7 cellular contexts compared by ENCODE assay signal in the genomic region with DNA sequence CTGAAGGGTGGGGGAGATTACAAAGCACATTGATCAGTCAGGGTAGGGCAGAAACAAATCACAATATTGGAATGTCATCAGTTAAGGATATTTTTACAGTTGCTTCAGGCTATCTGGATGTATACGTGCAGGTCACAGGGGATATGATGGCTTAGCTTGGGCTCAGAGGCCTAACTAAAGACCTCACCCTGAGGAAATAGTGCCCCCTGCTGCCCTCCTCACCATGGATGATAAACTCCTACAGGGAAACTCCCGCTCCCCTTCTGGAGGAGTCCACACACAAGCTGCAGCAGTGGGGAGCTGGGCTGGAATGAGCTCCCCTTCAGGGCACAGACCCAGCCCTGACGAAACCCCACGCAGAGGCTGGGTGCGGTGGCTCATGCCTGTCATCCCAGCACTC. TPM values are rescaled to one million over a fixed set of nuclear protein-coding genes. Genes with fewer than 3 reads are reported as not detected.
A peak's percentile ranks its signal among the peaks of the same experiment; 100 is the strongest.
DNase-seq lines count a peak whose midpoint lies in the region; ATAC-seq, FAIRE-seq and TF ChIP-seq lines count a peak whose summit lies in the region.
"Not testable (repeated sequence)": the region's sequence is repeated elsewhere in the genome, so short reads cannot be mapped to it uniquely, and the experiment has no call there.

No MANE protein-coding gene starts in this region.

- intact Hi-C loops in activated CD8-positive, alpha-beta T cell treated with anti-CD3 and anti-CD28 coated beads for 36 hours (cut with micrococcal nuclease); endothelial cell of umbilical vein (cut with micrococcal nuclease): not testable (repeated sequence)

- not testable (repeated sequence) for H3K79me2 ChIP-seq in DOHH2 (ENCODE audit: control insufficient read depth, low read length); endothelial cell of umbilical vein (ENCODE audit: control insufficient read depth, insufficient read depth, low read length); hepatocyte

- not testable (repeated sequence) for H3K4me3 ChIP-seq in DOHH2 (ENCODE audit: low read length); endothelial cell of umbilical vein (replicated peaks in 1 of 3; ENCODE audit: insufficient read depth in 1 of 3, low read depth in 1 of 3, low read length in 3 of 3); hepatocyte

- CTCF ChIA-PET in activated CD8-positive, alpha-beta T cell treated with anti-CD3 and anti-CD28 coated beads for 36 hours (lab: Charles Lee) = not testable (repeated sequence)
- CTCF ChIA-PET in endothelial cell of umbilical vein (lab: Charles Lee) = interaction anchor here (1.0 kb wide), 2 partner anchors 451 to 452 kb away, joined by 3 to 4 read pairs; no protein-coding TSS in a partner anchor

- H3K4me1 ChIP-seq in DOHH2 (ENCODE audit: control insufficient read depth, low read length); endothelial cell of umbilical vein (ENCODE audit: control insufficient read depth, extremely low read depth, insufficient read depth, low read length); hepatocyte (ENCODE audit: insufficient read depth): not testable (repeated sequence)

- not testable (repeated sequence) for FAIRE-seq in endothelial cell of umbilical vein (lab: Jason Lieb, UNC)

- H4K20me1 ChIP-seq in DOHH2 (ENCODE audit: control insufficient read depth, insufficient read depth, low read depth, low read length); endothelial cell of umbilical vein (replicated peaks; ENCODE audit: control insufficient read depth, extremely low read depth, insufficient read depth, low read length); hepatocyte (ENCODE audit: insufficient read depth, poor library complexity, severe bottlenecking): not testable (repeated sequence)

- POLR2A ChIA-PET in activated CD8-positive, alpha-beta T cell treated with anti-CD3 and anti-CD28 coated beads for 36 hours (lab: Charles Lee) = interaction anchor here (0.6 kb wide), 1 partner anchor 30 kb away, joined by 3 read pairs; no protein-coding TSS in a partner anchor
- POLR2A ChIA-PET in endothelial cell of umbilical vein (lab: Charles Lee) = not testable (repeated sequence)

- not testable (repeated sequence) for H3K9me2 ChIP-seq in DOHH2 (replicated peaks; ENCODE audit: control insufficient read depth, low read length); hepatocyte (replicated peaks; ENCODE audit: insufficient read depth)

- 77% methylated on average over 5 of the region's 5 CpGs for WGBS in hepatocyte (ENCODE audit: low lambda C conversion rate, missing lambda C conversion rate)

- H3K27ac Mint-ChIP-seq in activated CD8-positive, alpha-beta T cell treated with anti-CD3 and anti-CD28 coated beads for 36 hours; nephron progenitor cell: not testable (repeated sequence)
- peak overlapping the region; percentile 60 for H3K27ac Mint-ChIP-seq in stimulated activated naive B cell treated with anti-CD40 and anti-IgM and Interleukin-4, amounts not matched to agents 10 μg/mL and 1 μg/mL and 100 μg/mL, for 72 hours

- H3K9me3 ChIP-seq in DOHH2 (ENCODE audit: control insufficient read depth, insufficient read depth, low read length); endothelial cell of umbilical vein (replicated peaks; ENCODE audit: control insufficient read depth, insufficient read depth, low read length); hepatocyte (ENCODE audit: low read depth): not testable (repeated sequence)

- H3K36me3 ChIP-seq in DOHH2 (ENCODE audit: control insufficient read depth, low read length); endothelial cell of umbilical vein (ENCODE audit: control insufficient read depth in 2 of 2, extremely low read depth in 1 of 2, insufficient read depth in 2 of 2, low read length in 2 of 2); hepatocyte (replicated peaks; ENCODE audit: insufficient read depth, low read depth): not testable (repeated sequence)

- not testable (repeated sequence) for H3K4me3 Mint-ChIP-seq in activated CD8-positive, alpha-beta T cell treated with anti-CD3 and anti-CD28 coated beads for 36 hours; nephron progenitor cell; stimulated activated naive B cell treated with anti-CD40 and anti-IgM and Interleukin-4, amounts not matched to agents 10 μg/mL and 1 μg/mL and 100 μg/mL, for 72 hours

- not testable (repeated sequence) for H3F3A ChIP-seq in DOHH2 (ENCODE audit: control insufficient read depth, insufficient read depth)

- H3K27me3 Mint-ChIP-seq in activated CD8-positive, alpha-beta T cell treated with anti-CD3 and anti-CD28 coated beads for 36 hours; nephron progenitor cell (ENCODE audit: low read depth, poor library complexity); stimulated activated naive B cell treated with anti-CD40 and anti-IgM and Interleukin-4, amounts not matched to agents 10 μg/mL and 1 μg/mL and 100 μg/mL, for 72 hours: not testable (repeated sequence)

- DNase-seq in NCI-H69 (lab: John Stamatoyannopoulos, UW) = peak; percentile 34
- DNase-seq in activated CD8-positive, alpha-beta T cell treated with anti-CD3 and anti-CD28 coated beads for 36 hours = peak; percentile 42
- peak; percentile 9 for DNase-seq in endothelial cell of umbilical vein (ENCODE audit: low read depth, low spot score)
- peak; percentile 14 for DNase-seq in hepatocyte (ENCODE audit: low spot score)
- DNase-seq in nephron progenitor cell = peak; percentile 21
- DNase-seq in stimulated activated naive B cell treated with anti-CD40 and anti-IgM and Interleukin-4, amounts not matched to agents 10 μg/mL and 1 μg/mL and 100 μg/mL, for 72 hours = not testable (repeated sequence)

- TF ChIP-seq CTCF in DOHH2 (IDR thresholded peaks at IDR 0.05; ENCODE audit: low read depth, low read length, poor library complexity, severe bottlenecking) = peak; percentile 18
- not testable (repeated sequence) for TF ChIP-seq CTCF in activated CD8-positive, alpha-beta T cell treated with anti-CD3 and anti-CD28 coated beads for 36 hours (IDR thresholded peaks at IDR 0.05); endothelial cell of umbilical vein (IDR thresholded peaks at IDR 0.05; ENCODE audit: extremely low read depth in 1 of 2, insufficient read depth in 1 of 2, low read depth in 1 of 2, low read length in 2 of 2); hepatocyte (IDR thresholded peaks at IDR 0.05; ENCODE audit: poor library complexity); nephron progenitor cell (IDR thresholded peaks at IDR 0.05)

- not testable (repeated sequence) for H3K27ac ChIP-seq in DOHH2 (ENCODE audit: low read depth, low read length); endothelial cell of umbilical vein (ENCODE audit: insufficient read depth, low read depth, low read length); hepatocyte

- not testable (repeated sequence) for H3K4me2 ChIP-seq in DOHH2 (ENCODE audit: low read length); endothelial cell of umbilical vein (ENCODE audit: insufficient read depth, low read length); hepatocyte

- not testable (repeated sequence) for TF ChIP-seq POLR2A in endothelial cell of umbilical vein (IDR thresholded peaks at IDR 0.05; ENCODE audit: low read depth, low read length)

- H3K9me3 Mint-ChIP-seq in activated CD8-positive, alpha-beta T cell treated with anti-CD3 and anti-CD28 coated beads for 36 hours = peaks cover 29% of the 10 kb centered on the region
- peaks cover 45% of the 10 kb centered on the region for H3K9me3 Mint-ChIP-seq in nephron progenitor cell
- H3K9me3 Mint-ChIP-seq in stimulated activated naive B cell treated with anti-CD40 and anti-IgM and Interleukin-4, amounts not matched to agents 10 μg/mL and 1 μg/mL and 100 μg/mL, for 72 hours = peaks cover 11 to 21% of the 10 kb centered on the region in 2 donors

- H3K4me1 Mint-ChIP-seq in activated CD8-positive, alpha-beta T cell treated with anti-CD3 and anti-CD28 coated beads for 36 hours (ENCODE audit: low read depth); stimulated activated naive B cell treated with anti-CD40 and anti-IgM and Interleukin-4, amounts not matched to agents 10 μg/mL and 1 μg/mL and 100 μg/mL, for 72 hours: not testable (repeated sequence)
- H3K4me1 Mint-ChIP-seq in nephron progenitor cell = peaks cover 16% of the 10 kb centered on the region

- not testable (repeated sequence) for H3K9ac ChIP-seq in endothelial cell of umbilical vein (replicated peaks; ENCODE audit: extremely low read depth, insufficient read depth, low read length)

- dilution Hi-C loops in endothelial cell of umbilical vein (cut with MboI; ENCODE audit: extremely low pct_ligation_motif_present, low sequenced_read_pairs) = not testable (repeated sequence)

- not testable (repeated sequence) for H3K27me3 ChIP-seq in DOHH2 (ENCODE audit: control insufficient read depth, low read length); endothelial cell of umbilical vein (ENCODE audit: control insufficient read depth in 2 of 2, insufficient read depth in 2 of 2, low read length in 2 of 2); hepatocyte

- peaks cover 18% of the 10 kb centered on the region for H3K36me3 Mint-ChIP-seq in activated CD8-positive, alpha-beta T cell treated with anti-CD3 and anti-CD28 coated beads for 36 hours (ENCODE audit: low read depth)
- H3K36me3 Mint-ChIP-seq in nephron progenitor cell (ENCODE audit: low read depth) = peaks cover 51% of the 10 kb centered on the region
- peaks cover 14 to 33% of the 10 kb centered on the region in 2 donors for H3K36me3 Mint-ChIP-seq in stimulated activated naive B cell treated with anti-CD40 and anti-IgM and Interleukin-4, amounts not matched to agents 10 μg/mL and 1 μg/mL and 100 μg/mL, for 72 hours

- H2AFZ ChIP-seq in endothelial cell of umbilical vein (ENCODE audit: low read depth, low read length); hepatocyte: not testable (repeated sequence)

- not testable (repeated sequence) for H3K9me1 ChIP-seq in endothelial cell of umbilical vein (replicated peaks; ENCODE audit: control insufficient read depth, extremely low read depth, insufficient read depth, low read length)

- TSS peak; percentile 2 for BruUV-seq in endothelial cell of umbilical vein (replicated peaks; lab: Mats Ljungman, UMichigan)

- not testable (repeated sequence) for ATAC-seq in activated CD8-positive, alpha-beta T cell treated with anti-CD3 and anti-CD28 coated beads for 36 hours; stimulated activated naive B cell treated with anti-CD40 and anti-IgM and Interleukin-4, amounts not matched to agents 10 μg/mL and 1 μg/mL and 100 μg/mL, for 72 hours (replicated peaks)

RNA-seq across cellular contexts. Expression of gene ZNF611, which starts 35.3 kb away (rescaled TPM):
- total RNA-seq in activated CD8-positive, alpha-beta T cell treated with anti-CD3 and anti-CD28 coated beads for 36 hours = 10 to 100 TPM; 18.4 to 20.9 TPM
- total RNA-seq in endothelial cell of umbilical vein (20.0 and 24.2 TPM in 2 replicates), hepatocyte (11.9 and 21.3 TPM in 2 replicates)
- polyA plus RNA-seq in endothelial cell of umbilical vein (2.5 and 3.1 TPM in 2 replicates), hepatocyte (10.8 and 15.4 TPM in 2 replicates)
- polyA plus RNA-seq in endothelial cell of umbilical vein (2011; cell fraction: cytosol; rRNA removed) = 4.8 and 6.6 TPM in 2 replicates
- 9.1 and 10.3 TPM in 2 replicates for polyA plus RNA-seq in endothelial cell of umbilical vein (2011; cell fraction: nucleus; rRNA removed)
- 4.3 and 8.0 TPM in 2 replicates for polyA plus RNA-seq in endothelial cell of umbilical vein (2012)
- 13.3 and 22.2 TPM in 2 replicates for polyA minus RNA-seq in endothelial cell of umbilical vein
- polyA minus RNA-seq in endothelial cell of umbilical vein (2011; cell fraction: cytosol; rRNA and poly(A)+ RNA removed) = 2.9 TPM
- polyA minus RNA-seq in endothelial cell of umbilical vein (2011; cell fraction: nucleus; rRNA and poly(A)+ RNA removed) = 8.4 and 17.4 TPM in 2 replicates
